Comparison of ENCODE assay signal across 8 cellular contexts in genomic region chrX:39907964-39908616, GRCh38.
A peak's percentile ranks its signal among the peaks of the same experiment; 100 is the strongest.
DNase-seq lines count a peak whose midpoint lies in the region; ATAC-seq and TF ChIP-seq lines count a peak whose summit lies in the region.

No MANE protein-coding gene starts in this region.

- H3K9me3 ChIP-seq in adrenal gland (replicated peaks in 1 of 3) (no peaks in the 10 kb centered on the region), thoracic aorta (no peaks in the 10 kb centered on the region)

- peak overlapping the region in 4 of 5 donors; percentile 38 to 84 (median 52) for H3K27ac ChIP-seq in adrenal gland
- peak overlapping the region; percentile 50 to 70 for H3K27ac ChIP-seq in thoracic aorta

- ATAC-seq in thoracic aorta (ENCODE audit: insufficient number of reproducible peaks, low FRiP score, low read depth) (peak; percentile 70), GM19452 (IDR thresholded peaks at IDR 0.05; ENCODE audit: unreplicated experiment) (no peak), GM21723 (IDR thresholded peaks at IDR 0.05; ENCODE audit: unreplicated experiment) (no peak)

- TF ChIP-seq POLR2A in adrenal gland (IDR thresholded peaks at IDR 0.05) = peak in 1 of 2 donors; percentile 48

- intact Hi-C loops in adrenal gland (cut with DNase I) = no loop called here

- no peak overlapping the region for H3K4me3 ChIP-seq in adrenal gland
- H3K4me3 ChIP-seq in thoracic aorta = peak overlapping the region; percentile 57

- H3K4me1 ChIP-seq in adrenal gland (replicated peaks in 1 of 2) = peaks cover 0 to 5% of the 10 kb centered on the region in 2 donors
- peaks cover 4 to 25% of the 10 kb centered on the region in 2 donors for H3K4me1 ChIP-seq in thoracic aorta (ENCODE audit: control insufficient read depth in 1 of 2, low read depth in 2 of 2)

- peak; percentile 10 for DNase-seq in DMS53 (lab: John Stamatoyannopoulos, UW)
- DNase-seq in DMS53 treated with DMSO at 0.1 percent for 48 hours (lab: John Stamatoyannopoulos, UW; ENCODE audit: unreplicated experiment) = no peak
- DNase-seq in adrenal gland = peak; percentile 64 to 85 (median 81)
- peak; percentile 61 for DNase-seq in iPS-NIHi7 (ENCODE audit: extremely low spot score)
- DNase-seq in thoracic aorta (ENCODE audit: low spot score) = peak; percentile 53
- DNase-seq in GM10248 (ENCODE audit: extremely low spot score) = no peak

- no peaks in the 10 kb centered on the region for H3K36me3 ChIP-seq in adrenal gland (replicated peaks in 1 of 2)
- H3K36me3 ChIP-seq in thoracic aorta = no peaks in the 10 kb centered on the region

- CTCF ChIA-PET in GM10248 (lab: Yijun Ruan, JAX) = no interaction called here

- POLR2A ChIA-PET in GM10248 (lab: Yijun Ruan, JAX) = no interaction called here

- peaks cover 15% of the 10 kb centered on the region for H3K27me3 ChIP-seq in adrenal gland
- no peaks in the 10 kb centered on the region for H3K27me3 ChIP-seq in thoracic aorta (replicated peaks; ENCODE audit: insufficient read depth)

- no peak for TF ChIP-seq CTCF in adrenal gland (IDR thresholded peaks at IDR 0.05)
- no peak for TF ChIP-seq CTCF in thoracic aorta (IDR thresholded peaks at IDR 0.05)
- no peak for TF ChIP-seq CTCF in GM10248 (IDR thresholded peaks at IDR 0.05; ENCODE audit: control extremely low read depth, extremely low read depth, low read depth, missing control alignments)

- 10 to 51% (median 35%) methylated on average over 5 to 14 of the region's 14 CpGs for WGBS in adrenal gland, 4 donors

Comparison
In these comparisons a context has a peak if more than half of its experiments do, and no peak if none do; other contexts are left out.
1. DNase-seq: peak in DMS53 (single experiment), adrenal gland (7 of 7), iPS-NIHi7 (single experiment) and thoracic aorta (single experiment); none in DMS53 treated with DMSO at 0.1 percent for 48 hours (single experiment) and GM10248 (single experiment).